ENCODE assay signal across 18 cellular contexts in genomic region chr15:60906275-60906674, GRCh38.
A peak's percentile ranks its signal among the peaks of the same experiment; 100 is the strongest.
DNase-seq lines count a peak whose midpoint lies in the region; ATAC-seq and TF ChIP-seq lines count a peak whose summit lies in the region.
"Had no signal": no experiment of that assay in that cellular context is flagged by ENCODE, and none has a peak within 500 bp of the region (broad histone marks: within the 10 kb centered on the region; RNA-seq: fewer than 3 reads in every experiment).

No MANE protein-coding gene starts in this region.

- no peak overlapping the region for H3K4me3 ChIP-seq in BLaER1
- H3K4me3 ChIP-seq in BLaER1 treated with 17β-estradiol and CSF1 and Interleukin-3, amounts not matched to agents 10 nM and 100 nM: no peak overlapping the region
- H3K4me3 ChIP-seq in endocrine pancreas (ENCODE audit: control insufficient read depth, insufficient read depth, low read length): no peak overlapping the region
- no peak overlapping the region for H3K4me3 ChIP-seq in gastrocnemius medialis
- H3K4me3 ChIP-seq: GM23338, HAP-1, Peyer's patch had no signal

- H3K27ac ChIP-seq in BLaER1 (peak overlapping the region; percentile 65), gastrocnemius medialis (no peak overlapping the region)
- H3K27ac ChIP-seq in BLaER1 treated with 17β-estradiol and CSF1 and Interleukin-3, amounts not matched to agents 10 nM and 100 nM: peak overlapping the region in 4 of 11 experiments; percentile 7 to 38 (median 22); a peak in 2 of 22 replicates
- H3K27ac ChIP-seq: KMS-11, Peyer's patch had no signal

- H4K20me1 ChIP-seq in BLaER1: no peaks in the 10 kb centered on the region
- H4K20me1 ChIP-seq in BLaER1 treated with 17β-estradiol and CSF1 and Interleukin-3, amounts not matched to agents 10 nM and 100 nM: no peaks in the 10 kb centered on the region

- peaks cover 31% of the 10 kb centered on the region for H3K4me1 ChIP-seq in BLaER1
- H3K4me1 ChIP-seq in BLaER1 treated with 17β-estradiol and CSF1 and Interleukin-3, amounts not matched to agents 10 nM and 100 nM: peaks cover 0 to 29% (median 20%) of the 10 kb centered on the region in 10 experiments; a peak in 14 of 20 replicates
- H3K4me1 ChIP-seq in endocrine pancreas (ENCODE audit: control insufficient read depth, insufficient read depth, low read length): no peaks in the 10 kb centered on the region
- H3K4me1 ChIP-seq in gastrocnemius medialis: peaks cover 0 to 12% of the 10 kb centered on the region in 2 donors
- H3K4me1 ChIP-seq: HAP-1, Peyer's patch had no signal

- H3K27me3 ChIP-seq in BLaER1: no peaks in the 10 kb centered on the region
- H3K27me3 ChIP-seq in BLaER1 treated with 17β-estradiol and CSF1 and Interleukin-3, amounts not matched to agents 10 nM and 100 nM: no peaks in the 10 kb centered on the region
- H3K27me3 ChIP-seq in endocrine pancreas (ENCODE audit: control insufficient read depth, insufficient read depth, low read length): no peaks in the 10 kb centered on the region
- no peaks in the 10 kb centered on the region for H3K27me3 ChIP-seq in gastrocnemius medialis
- H3K27me3 ChIP-seq: Peyer's patch had no signal

- H3K9me3 ChIP-seq in BLaER1 (no peaks in the 10 kb centered on the region), endocrine pancreas (ENCODE audit: control insufficient read depth, low read length) (no peaks in the 10 kb centered on the region), gastrocnemius medialis (no peaks in the 10 kb centered on the region)
- no peaks in the 10 kb centered on the region for H3K9me3 ChIP-seq in BLaER1 treated with 17β-estradiol and CSF1 and Interleukin-3, amounts not matched to agents 10 nM and 100 nM (replicated peaks in 1 of 11)
- H3K9me3 ChIP-seq: HAP-1, Peyer's patch had no signal

- H3K9ac ChIP-seq in BLaER1: no peak overlapping the region
- H3K9ac ChIP-seq in BLaER1 treated with 17β-estradiol and CSF1 and Interleukin-3, amounts not matched to agents 10 nM and 100 nM: peak overlapping the region in 1 of 11 experiments; percentile 22; a peak in 1 of 22 replicates
- peak overlapping the region; percentile 1 for H3K9ac ChIP-seq in endocrine pancreas (ENCODE audit: control insufficient read depth, insufficient read depth, low read length)
- H3K9ac ChIP-seq: KMS-11 had no signal

- intact Hi-C loops in gastrocnemius medialis (cut with DNase I; ENCODE audit: low total_unique reads): no loop called here

- H3K36me3 ChIP-seq in BLaER1: no peaks in the 10 kb centered on the region
- H3K36me3 ChIP-seq in BLaER1 treated with 17β-estradiol and CSF1 and Interleukin-3, amounts not matched to agents 10 nM and 100 nM: no peaks in the 10 kb centered on the region
- H3K36me3 ChIP-seq in endocrine pancreas (ENCODE audit: control insufficient read depth, insufficient read depth, low read length): no peaks in the 10 kb centered on the region
- H3K36me3 ChIP-seq in gastrocnemius medialis: no peaks in the 10 kb centered on the region
- H3K36me3 ChIP-seq: HAP-1, Peyer's patch had no signal

- ATAC-seq in HG02852 (IDR thresholded peaks at IDR 0.05; ENCODE audit: unreplicated experiment) (no peak), gastrocnemius medialis (no peak)
- ATAC-seq in stimulated activated naive CD8-positive, alpha-beta T cell treated with anti-CD3 and anti-CD28 coated beads, Interleukin-15, Interleukin-2, amounts not matched to agents 100 U/mL and 50 U/mL, for 24 hours: no peak

- no peak for TF ChIP-seq POLR2A in gastrocnemius medialis (IDR thresholded peaks at IDR 0.05)

- no peak for TF ChIP-seq CTCF in gastrocnemius medialis (IDR thresholded peaks at IDR 0.05 in 4 of 5, conservative IDR thresholded peaks at IDR 0.05 in 1 of 5)

- peak overlapping the region; percentile 73 for H3K4me2 ChIP-seq in BLaER1
- peak overlapping the region in 9 of 11 experiments; percentile 22 to 69 (median 60); a peak in 17 of 22 replicates for H3K4me2 ChIP-seq in BLaER1 treated with 17β-estradiol and CSF1 and Interleukin-3, amounts not matched to agents 10 nM and 100 nM
- H3K4me2 ChIP-seq: GM23338, KMS-11 had no signal

- DNase-seq in NCI-H146 (lab: John Stamatoyannopoulos, UW) (peak; percentile 25), anterior cingulate cortex (lab: John Stamatoyannopoulos, UW) (no peak), gastrocnemius medialis (no peak)
- no peak for DNase-seq in stimulated activated naive CD8-positive, alpha-beta T cell treated with anti-CD3 and anti-CD28 coated beads, Interleukin-15, Interleukin-2, amounts not matched to agents 100 U/mL and 50 U/mL, for 24 hours
- DNase-seq: DMS153, EL, NCI-H2029, NCI-H2227 treated with DMSO at 0.1 percent for 48 hours, NCI-H510A, NCI-H748 treated with DMSO at 0.1 percent for 48 hours had no signal

- in situ Hi-C loops in gastrocnemius medialis (cut with MboI; ENCODE audit: low sequenced_read_pairs in 4 of 4): no loop called here
